8 cellular contexts compared by ENCODE assay signal in genomic region chr20:25178563-25179438, GRCh38. TPM values are rescaled to one million over a fixed set of nuclear protein-coding genes. Genes with fewer than 3 reads are reported as not detected.
DNase-seq lines count a peak whose midpoint lies in the region; ATAC-seq and TF ChIP-seq lines count a peak whose summit lies in the region.

No MANE protein-coding gene starts in this region.

- TF ChIP-seq POLR2A in body of pancreas (IDR thresholded peaks at IDR 0.05): no peak

- H3K23me2 ChIP-seq in H9 (ENCODE audit: insufficient read length, low read depth, low read length, poor library complexity, severe bottlenecking): no peaks in the 10 kb centered on the region

- H2BK120ac ChIP-seq in H9 (ENCODE audit: low read depth, low read length, poor library complexity, severe bottlenecking): no peak overlapping the region

- H3K27ac ChIP-seq in H9 (ENCODE audit: insufficient read length, low read depth, low read length) (no peak overlapping the region), body of pancreas (peak overlapping the region; percentile 18 to 75 (median 56))

- H3K4me1 ChIP-seq in H9 (ENCODE audit: insufficient read depth, low read length) (no peaks in the 10 kb centered on the region), body of pancreas (peaks cover 26% of the 10 kb centered on the region)

- H3K4me3 Mint-ChIP-seq in H9 (no peak overlapping the region), immature natural killer cell (no peak overlapping the region)

- H2BK12ac ChIP-seq in H9 (ENCODE audit: insufficient read length, low read depth, low read length): no peak overlapping the region

- no peak overlapping the region for H2AK5ac ChIP-seq in H9 (ENCODE audit: insufficient read length, low read length)

- H3K9me3 ChIP-seq in H9 (ENCODE audit: control insufficient read depth, low read depth, low read length) (no peaks in the 10 kb centered on the region), body of pancreas (no peaks in the 10 kb centered on the region)

- H3T11ph ChIP-seq in H9 (ENCODE audit: low read length): no peak overlapping the region

- H3K4me1 Mint-ChIP-seq in H9 (no peaks in the 10 kb centered on the region), immature natural killer cell (no peaks in the 10 kb centered on the region)

- no peak overlapping the region for H4K5ac ChIP-seq in H9 (ENCODE audit: insufficient read length, low read depth, low read length)

- H3K9ac ChIP-seq in H9 (ENCODE audit: extremely low read depth, insufficient read length, low read length): no peak overlapping the region

- no peak overlapping the region for H4K91ac ChIP-seq in H9 (ENCODE audit: insufficient read length, low read depth, low read length)

- DNase-seq in DMS114 treated with DMSO at 0.1 percent for 48 hours (lab: John Stamatoyannopoulos, UW; ENCODE audit: unreplicated experiment) (peak; percentile 30), H9 (no peak), NCI-H510A treated with DMSO at 0.1 percent for 48 hours (lab: John Stamatoyannopoulos, UW) (peak; percentile 88), body of pancreas (peak in 3 of 4 donors; percentile 37 to 60 (median 46)), immature natural killer cell (peak; percentile 19 to 31 (median 21)), GM19240 (ENCODE audit: insufficient read length, low spot score) (no peak)
- no peak for DNase-seq in stimulated activated naive CD8-positive, alpha-beta T cell treated with anti-CD3 and anti-CD28 coated beads, Interleukin-15, Interleukin-2, amounts not matched to agents 100 U/mL and 50 U/mL, for 24 hours

- H3K23ac ChIP-seq in H9 (ENCODE audit: insufficient read length, low read depth, low read length): no peak overlapping the region

- no CpG with 5 or more reads among the region's 7 CpGs for WGBS in H9 (ENCODE audit: extremely low coverage, insufficient read length, low lambda C conversion rate)
- 28 to 33% methylated on average over 7 of the region's 7 CpGs for WGBS in body of pancreas, 2 donors

- no peak overlapping the region for H3K14ac ChIP-seq in H9 (ENCODE audit: insufficient read depth, low read length)

- H4K8ac ChIP-seq in H9 (replicated peaks; ENCODE audit: insufficient read length, low read depth, low read length): no peak overlapping the region

- no peak overlapping the region for H3K27ac Mint-ChIP-seq in H9
- no peak overlapping the region for H3K27ac Mint-ChIP-seq in immature natural killer cell

- no peak overlapping the region for H3K18ac ChIP-seq in H9 (ENCODE audit: insufficient read length, low read depth, low read length)

- peak; percentile 61 for ATAC-seq in body of pancreas
- peak; percentile 75 for ATAC-seq in stimulated activated naive CD8-positive, alpha-beta T cell treated with anti-CD3 and anti-CD28 coated beads, Interleukin-15, Interleukin-2, amounts not matched to agents 100 U/mL and 50 U/mL, for 24 hours
- no peak for ATAC-seq in GM21619 (IDR thresholded peaks at IDR 0.05; ENCODE audit: unreplicated experiment)

- H3K79me2 ChIP-seq in H9 (ENCODE audit: insufficient read depth, low read length): no peaks in the 10 kb centered on the region

- no peak overlapping the region for H3K56ac ChIP-seq in H9 (ENCODE audit: insufficient read length, low read depth, low read length)

- no peak overlapping the region for H2BK20ac ChIP-seq in H9 (ENCODE audit: low read depth, low read length, poor library complexity, severe bottlenecking)

- H3K9me3 Mint-ChIP-seq in H9 (peaks cover 6 to 8% of the 10 kb centered on the region in 2 experiments), immature natural killer cell (peaks cover 4 to 14% (median 9%) of the 10 kb centered on the region in 6 donors)

- no peaks in the 10 kb centered on the region for H3K36me3 ChIP-seq in body of pancreas (replicated peaks in 1 of 2; ENCODE audit: insufficient read depth in 1 of 2, low read depth in 2 of 2)

- H3K27me3 ChIP-seq in H9 (ENCODE audit: insufficient read depth, low read length) (no peaks in the 10 kb centered on the region), body of pancreas (no peaks in the 10 kb centered on the region)

- peaks cover 35% of the 10 kb centered on the region for H3K27me3 Mint-ChIP-seq in H9 (ENCODE audit: low read depth)
- H3K27me3 Mint-ChIP-seq in immature natural killer cell (ENCODE audit: low read depth in 3 of 3): peaks cover 2 to 19% (median 11%) of the 10 kb centered on the region in 3 donors

- no peak overlapping the region for H3K4ac ChIP-seq in H9 (ENCODE audit: low read depth, low read length)

- no peak overlapping the region for H2BK15ac ChIP-seq in H9 (ENCODE audit: low read depth, low read length)

- intact Hi-C loops in body of pancreas (cut with DNase I): no loop called here

- TF ChIP-seq CTCF in H9 (conservative IDR thresholded peaks at IDR 0.05): peak; percentile 86
- peak; percentile 67 to 95 (median 89) for TF ChIP-seq CTCF in body of pancreas (IDR thresholded peaks at IDR 0.05)

- H3K79me1 ChIP-seq in H9 (ENCODE audit: insufficient read depth, low read depth, low read length, poor library complexity, severe bottlenecking): no peaks in the 10 kb centered on the region

- no peaks in the 10 kb centered on the region for H4K20me1 ChIP-seq in H9 (ENCODE audit: control insufficient read depth, insufficient read depth, insufficient read length)

- H2AFZ ChIP-seq in H9 (ENCODE audit: low read length): no peak overlapping the region

- no peak overlapping the region for H3K4me2 ChIP-seq in H9 (ENCODE audit: insufficient read depth, insufficient read length, low read length)

- no peak overlapping the region for H3K4me3 ChIP-seq in body of pancreas

- no peaks in the 10 kb centered on the region for H3K36me3 Mint-ChIP-seq in H9 (ENCODE audit: insufficient read depth in 1 of 3, low read depth in 3 of 3)
- H3K36me3 Mint-ChIP-seq in immature natural killer cell: peaks cover 0 to 3% (median 0%) of the 10 kb centered on the region in 3 donors

- no peak overlapping the region for H2BK5ac ChIP-seq in H9 (ENCODE audit: insufficient read length, low read length)

RNA-seq across cellular contexts. Expression of gene ENTPD6, which starts 16.7 kb away (rescaled TPM):
- total RNA-seq in H9 (2021) (51.4 and 57.4 TPM in 2 replicates), body of pancreas (10 to 100 TPM; 59.9 to 79.8 TPM)
- 10 to 100 TPM; 22.6 to 36.9 (median 30.0) TPM for polyA plus RNA-seq in immature natural killer cell

Comparison
In these comparisons a context has a peak if more than half of its experiments do, and no peak if none do; other contexts are left out.
1. DNase-seq: peak in DMS114 treated with DMSO at 0.1 percent for 48 hours (single experiment), NCI-H510A treated with DMSO at 0.1 percent for 48 hours (single experiment), body of pancreas (3 of 4) and immature natural killer cell (3 of 3); none in H9 (single experiment), stimulated activated naive CD8-positive, alpha-beta T cell treated with anti-CD3 and anti-CD28 coated beads, Interleukin-15, Interleukin-2, amounts not matched to agents 100 U/mL and 50 U/mL, for 24 hours (single experiment) and GM19240 (single experiment).